ENCODE assay signal across 9 cellular contexts in genomic region chr12:113048716-113049127, GRCh38. TPM values are rescaled to one million over a fixed set of nuclear protein-coding genes. Genes with fewer than 3 reads are reported as not detected.
A peak's percentile ranks its signal among the peaks of the same experiment; 100 is the strongest.
DNase-seq lines count a peak whose midpoint lies in the region; ATAC-seq and TF ChIP-seq lines count a peak whose summit lies in the region.
"Had no signal": no experiment of that assay in that cellular context is flagged by ENCODE, and none has a peak within 500 bp of the region (broad histone marks: within the 10 kb centered on the region; RNA-seq: fewer than 3 reads in every experiment).

No MANE protein-coding gene starts in this region.

- H3K9me2 ChIP-seq in PC-9 (ENCODE audit: insufficient read depth): no peaks in the 10 kb centered on the region

- H3K27me3 ChIP-seq in KMS-11 (ENCODE audit: insufficient read depth, low read depth) (no peaks in the 10 kb centered on the region), PC-9 (ENCODE audit: insufficient read depth, low read depth) (peaks cover 22% of the 10 kb centered on the region), fibroblast of lung (ENCODE audit: control insufficient read depth, insufficient read depth, low read length) (no peaks in the 10 kb centered on the region), transverse colon (peaks cover 5% of the 10 kb centered on the region)

- H3K9me3 Mint-ChIP-seq in activated T-cell treated with anti-CD3 and anti-CD28 coated beads, Interleukin-2, amount 50 U/mL, for 24 hours: no peaks in the 10 kb centered on the region
- H3K9me3 Mint-ChIP-seq: activated naive CD4-positive, alpha-beta T cell treated with anti-CD3 and anti-CD28 coated beads, Interleukin-2, amount 50 U/mL, for 24 hours had no signal

- H4K20me1 ChIP-seq in KMS-11 (ENCODE audit: insufficient read depth): no peaks in the 10 kb centered on the region
- H4K20me1 ChIP-seq in PC-9 (ENCODE audit: insufficient read depth): no peaks in the 10 kb centered on the region
- no peaks in the 10 kb centered on the region for H4K20me1 ChIP-seq in fibroblast of lung (ENCODE audit: control insufficient read depth, extremely low read depth, insufficient read depth, low read length)

- H3K27ac ChIP-seq in KMS-11 (no peak overlapping the region), PC-9 (no peak overlapping the region), fibroblast of lung (ENCODE audit: insufficient read depth, low read length) (no peak overlapping the region), transverse colon (no peak overlapping the region)

- H3K4me3 ChIP-seq in KMS-11 (IDR thresholded peaks at IDR 0.05; ENCODE audit: insufficient read depth, low read depth, low read length): no peak overlapping the region
- no peak overlapping the region for H3K4me3 ChIP-seq in PC-9
- no peak overlapping the region for H3K4me3 ChIP-seq in fibroblast of lung (replicated peaks in 1 of 4; ENCODE audit: control extremely low read depth in 1 of 4, insufficient read depth in 1 of 4, low read depth in 3 of 4, low read length in 4 of 4)
- H3K4me3 ChIP-seq in transverse colon: no peak overlapping the region

- H3F3A ChIP-seq in PC-9 (ENCODE audit: insufficient read depth, low read depth): peaks cover 4% of the 10 kb centered on the region; the same call in 1 of the 2 replicates

- in situ Hi-C loops in transverse colon (cut with MboI; ENCODE audit: low pct_ligation_motif_present in 1 of 4, low pct_unique_long_range_greater_than_20kb in 1 of 4, low sequenced_read_pairs in 3 of 4): loop anchor here in 3 of 4 donors (5.0 to 10.0 kb wide), 3 partner anchors 46 to 129 kb away; no protein-coding TSS in a partner anchor

- CTCF ChIA-PET in PC-9 (lab: Charles Lee): interaction anchor here (0.6 to 1.6 kb wide), 3 partner anchors 44 to 102 kb away, joined by 3 to 6 read pairs (median 3); no protein-coding TSS in a partner anchor

- peak; percentile 78 for TF ChIP-seq CTCF in KMS-11 (conservative IDR thresholded peaks at IDR 0.05; ENCODE audit: low read depth, low read length)
- peak; percentile 86 for TF ChIP-seq CTCF in PC-9 (conservative IDR thresholded peaks at IDR 0.05)
- peak; percentile 79 to 87 for TF ChIP-seq CTCF in fibroblast of lung (conservative IDR thresholded peaks at IDR 0.05 in 1 of 2, IDR thresholded peaks at IDR 0.05 in 1 of 2; ENCODE audit: low read depth in 1 of 2, low read length in 2 of 2)
- peak; percentile 82 to 90 (median 83) for TF ChIP-seq CTCF in transverse colon (IDR thresholded peaks at IDR 0.05)

- H3K4me1 ChIP-seq in KMS-11 (ENCODE audit: low read depth, poor library complexity, severe bottlenecking) (peaks cover 16% of the 10 kb centered on the region), PC-9 (replicated peaks; ENCODE audit: insufficient read depth) (no peaks in the 10 kb centered on the region), fibroblast of lung (ENCODE audit: control insufficient read depth, extremely low read depth, insufficient read depth, low read length) (no peaks in the 10 kb centered on the region), transverse colon (no peaks in the 10 kb centered on the region)

- H3K36me3 ChIP-seq in KMS-11 (ENCODE audit: insufficient read depth) (no peaks in the 10 kb centered on the region), PC-9 (ENCODE audit: low read depth) (no peaks in the 10 kb centered on the region), fibroblast of lung (ENCODE audit: control insufficient read depth, insufficient read depth, low read length) (no peaks in the 10 kb centered on the region), transverse colon (no peaks in the 10 kb centered on the region)

- no peaks in the 10 kb centered on the region for H3K27me3 Mint-ChIP-seq in activated T-cell treated with anti-CD3 and anti-CD28 coated beads, Interleukin-2, amount 50 U/mL, for 24 hours
- H3K27me3 Mint-ChIP-seq: activated naive CD4-positive, alpha-beta T cell treated with anti-CD3 and anti-CD28 coated beads, Interleukin-2, amount 50 U/mL, for 24 hours had no signal

- TF ChIP-seq POLR2A in transverse colon (IDR thresholded peaks at IDR 0.05): no peak

- H3K4me3 Mint-ChIP-seq in activated T-cell treated with anti-CD3 and anti-CD28 coated beads, Interleukin-2, amount 50 U/mL, for 24 hours: no peak overlapping the region
- H3K4me3 Mint-ChIP-seq: activated naive CD4-positive, alpha-beta T cell treated with anti-CD3 and anti-CD28 coated beads, Interleukin-2, amount 50 U/mL, for 24 hours had no signal

- H3K4me2 ChIP-seq in KMS-11 (peak overlapping the region; percentile 18; the same call in 1 of the 2 replicates), PC-9 (no peak overlapping the region), fibroblast of lung (ENCODE audit: extremely low read depth, insufficient read depth, low read length) (no peak overlapping the region)

- ATAC-seq in GM18498 (IDR thresholded peaks at IDR 0.05; ENCODE audit: unreplicated experiment): no peak

- H3K9me3 ChIP-seq in PC-9 (ENCODE audit: insufficient read depth, low read depth): no peaks in the 10 kb centered on the region
- no peaks in the 10 kb centered on the region for H3K9me3 ChIP-seq in fibroblast of lung (ENCODE audit: control insufficient read depth, insufficient read depth, low read depth, low read length)
- no peaks in the 10 kb centered on the region for H3K9me3 ChIP-seq in transverse colon

- no peak overlapping the region for H3K27ac Mint-ChIP-seq in activated T-cell treated with anti-CD3 and anti-CD28 coated beads, Interleukin-2, amount 50 U/mL, for 24 hours
- H3K27ac Mint-ChIP-seq: activated naive CD4-positive, alpha-beta T cell treated with anti-CD3 and anti-CD28 coated beads, Interleukin-2, amount 50 U/mL, for 24 hours had no signal

- TF ChIP-seq EP300 in transverse colon (IDR thresholded peaks at IDR 0.05; ENCODE audit: low read depth): no peak

- intact Hi-C loops in PC-9 (cut with micrococcal nuclease; ENCODE audit: unreplicated experiment) (loop anchor here (1.0 to 5.0 kb wide), 5 partner anchors 49 to 864 kb away; no protein-coding TSS in a partner anchor), transverse colon (cut with DNase I; ENCODE audit: low total_unique reads) (no loop called here)

- WGBS in transverse colon (ENCODE audit: low coverage in 1 of 2), 2 donors: 0 to 8% methylated on average over 6 of the region's 6 CpGs

- H3K36me3 Mint-ChIP-seq in activated T-cell treated with anti-CD3 and anti-CD28 coated beads, Interleukin-2, amount 50 U/mL, for 24 hours (ENCODE audit: low read depth): no peaks in the 10 kb centered on the region
- H3K36me3 Mint-ChIP-seq: activated naive CD4-positive, alpha-beta T cell treated with anti-CD3 and anti-CD28 coated beads, Interleukin-2, amount 50 U/mL, for 24 hours had no signal

- DNase-seq in DMS53 (lab: John Stamatoyannopoulos, UW) (peak; percentile 91), PC-9 (peak; percentile 42 to 48), fibroblast of lung (ENCODE audit: low read depth in 2 of 2) (peak; percentile 37 to 71), non-pigmented ciliary epithelial cell (ENCODE audit: low read depth) (peak; percentile 15), transverse colon (peak; percentile 59)
- peak; percentile 58 for DNase-seq in activated T-cell treated with anti-CD3 and anti-CD28 coated beads, Interleukin-2, amount 50 U/mL, for 24 hours

- peaks cover 8% of the 10 kb centered on the region for H3K4me1 Mint-ChIP-seq in activated T-cell treated with anti-CD3 and anti-CD28 coated beads, Interleukin-2, amount 50 U/mL, for 24 hours (ENCODE audit: low read depth)

- no TSS peak for BruUV-seq in PC-9 (replicated peaks; lab: Mats Ljungman, UMichigan)

- peak overlapping the region; percentile 53 for H2AFZ ChIP-seq in KMS-11 (ENCODE audit: low read depth)
- no peak overlapping the region for H2AFZ ChIP-seq in PC-9
- no peak overlapping the region for H2AFZ ChIP-seq in fibroblast of lung (ENCODE audit: low read length)

- H3K9ac ChIP-seq in KMS-11 (no peak overlapping the region), fibroblast of lung (ENCODE audit: insufficient read depth, low read length) (no peak overlapping the region)

- POLR2A ChIA-PET in PC-9 (lab: Charles Lee; ENCODE audit: unreplicated experiment): no interaction called here

- H3K79me2 ChIP-seq in KMS-11 (ENCODE audit: insufficient read depth, low read depth) (no peaks in the 10 kb centered on the region), PC-9 (ENCODE audit: low read depth) (no peaks in the 10 kb centered on the region), fibroblast of lung (ENCODE audit: control insufficient read depth, insufficient read depth, low read length) (no peaks in the 10 kb centered on the region)

RNA-seq across cellular contexts. Expression of gene DTX1, which starts 7.8 kb away (rescaled TPM):
- total RNA-seq in PC-9 (2021) (0.13 and 0.25 TPM in 2 replicates), fibroblast of lung (0.26 TPM in 1 of 2 replicates, not detected in the other), transverse colon (1 to 10 TPM in 3 of 4 donors, under 1 TPM in 1; 1.00 to 4.3 (median 3.0) TPM)
- not detected in 2 replicates for polyA plus RNA-seq in fibroblast of lung
- not detected in 2 replicates for polyA plus RNA-seq in fibroblast of lung (2012)
- not detected in 2 replicates for polyA minus RNA-seq in fibroblast of lung (ENCODE audit: low replicate concordance)

Comparison
In these comparisons a context has a peak if more than half of its experiments do, and no peak if none do; other contexts are left out.
1. DNase-seq: peak in every context shown above with its lines; median percentile 91 in DMS53; 59 in transverse colon; 58 in activated T-cell treated with anti-CD3 and anti-CD28 coated beads, Interleukin-2, amount 50 U/mL, for 24 hours; 54 in fibroblast of lung; 45 in PC-9; 15 in non-pigmented ciliary epithelial cell.